Comparison of ENCODE assay signal across 8 cellular contexts in genomic region chr16:21283521-21284289, GRCh38. TPM values are rescaled to one million over a fixed set of nuclear protein-coding genes. Genes with fewer than 3 reads are reported as not detected.
A peak's percentile ranks its signal among the peaks of the same experiment; 100 is the strongest.
DNase-seq lines count a peak whose midpoint lies in the region; ATAC-seq and TF ChIP-seq lines count a peak whose summit lies in the region.

No MANE protein-coding gene starts in this region.

- H3K9ac ChIP-seq in fibroblast of lung (ENCODE audit: insufficient read depth, low read length) = no peak overlapping the region

- POLR2A ChIA-PET in RWPE1 (lab: Yijun Ruan, JAX; ENCODE audit: low non-redundant PET) = interaction anchor here (0.6 kb wide), 1 partner anchor 35 kb away, joined by 9 read pairs; no protein-coding TSS in a partner anchor

- H3K79me2 ChIP-seq in fibroblast of lung (ENCODE audit: control insufficient read depth, insufficient read depth, low read length) = no peaks in the 10 kb centered on the region

- H3K9me3 ChIP-seq in RWPE2 (ENCODE audit: severe bottlenecking) (no peaks in the 10 kb centered on the region), fibroblast of lung (ENCODE audit: control insufficient read depth, insufficient read depth, low read depth, low read length) (no peaks in the 10 kb centered on the region)

- no peaks in the 10 kb centered on the region for H3K36me3 ChIP-seq in RWPE2 (ENCODE audit: low read depth)
- no peaks in the 10 kb centered on the region for H3K36me3 ChIP-seq in fibroblast of lung (ENCODE audit: control insufficient read depth, insufficient read depth, low read length)

- TF ChIP-seq CTCF in RWPE2 (IDR thresholded peaks at IDR 0.05; ENCODE audit: poor library complexity, severe bottlenecking) = peak; percentile 40
- peak; percentile 39 to 55 for TF ChIP-seq CTCF in fibroblast of lung (conservative IDR thresholded peaks at IDR 0.05 in 1 of 2, IDR thresholded peaks at IDR 0.05 in 1 of 2; ENCODE audit: low read depth in 1 of 2, low read length in 2 of 2)
- TF ChIP-seq CTCF in omental fat pad (IDR thresholded peaks at IDR 0.05) = no peak
- TF ChIP-seq CTCF in RWPE1 (conservative IDR thresholded peaks at IDR 0.05; ENCODE audit: low read depth) = no peak

- H3K4me2 ChIP-seq in fibroblast of lung (ENCODE audit: extremely low read depth, insufficient read depth, low read length) = peak overlapping the region; percentile 67

- H3K4me1 ChIP-seq in RWPE2 (ENCODE audit: insufficient read depth, poor library complexity, severe bottlenecking) = no peaks in the 10 kb centered on the region
- no peaks in the 10 kb centered on the region for H3K4me1 ChIP-seq in fibroblast of lung (ENCODE audit: control insufficient read depth, extremely low read depth, insufficient read depth, low read length)

- H3K4me3 ChIP-seq in RWPE2 (ENCODE audit: severe bottlenecking) (peak overlapping the region; percentile 21), fibroblast of lung (replicated peaks in 1 of 4; ENCODE audit: control extremely low read depth in 1 of 4, insufficient read depth in 1 of 4, low read depth in 3 of 4, low read length in 4 of 4) (peak overlapping the region; percentile 1 to 66 (median 40))

- H3K27ac ChIP-seq in RWPE2 (ENCODE audit: poor library complexity, severe bottlenecking) = no peak overlapping the region
- H3K27ac ChIP-seq in fibroblast of lung (ENCODE audit: insufficient read depth, low read length) = no peak overlapping the region
- no peak overlapping the region for H3K27ac ChIP-seq in RWPE1

- H2AFZ ChIP-seq in fibroblast of lung (ENCODE audit: low read length) = no peak overlapping the region

- CTCF ChIA-PET in RWPE1 (lab: Yijun Ruan, JAX) = interaction anchor here (0.7 kb wide), 1 partner anchor 26 kb away, joined by 3 read pairs; no protein-coding TSS in a partner anchor

- no peaks in the 10 kb centered on the region for H4K20me1 ChIP-seq in fibroblast of lung (ENCODE audit: control insufficient read depth, extremely low read depth, insufficient read depth, low read length)

- peak; percentile 23 for DNase-seq in stimulated activated CD4-positive, alpha-beta T cell treated with anti-CD3 and anti-CD28 coated beads, Interleukin-15, amount 100 ng/mL, for 24 hours
- DNase-seq in stimulated activated CD4-positive, alpha-beta T cell treated with anti-CD3 and anti-CD28 coated beads, Interleukin-4, amount 100 ng/mL, for 24 hours = no peak
- DNase-seq in RWPE2 (ENCODE audit: low spot score) = no peak
- DNase-seq in fibroblast of lung (ENCODE audit: low read depth in 2 of 2) = peak; percentile 48 to 56
- no peak for DNase-seq in omental fat pad (ENCODE audit: low spot score)
- no peak for DNase-seq in RWPE1 (ENCODE audit: low spot score)

- ATAC-seq in RWPE2 (ENCODE audit: low read depth) (peak; percentile 84), omental fat pad (ENCODE audit: low FRiP score) (peak; percentile 88), HG03025 (IDR thresholded peaks at IDR 0.05; ENCODE audit: low FRiP score, unreplicated experiment) (no peak), GM18870 (IDR thresholded peaks at IDR 0.05; ENCODE audit: unreplicated experiment) (no peak)

- H3K27me3 ChIP-seq in RWPE2 (ENCODE audit: insufficient read depth, poor library complexity, severe bottlenecking) (peaks cover 60% of the 10 kb centered on the region), fibroblast of lung (ENCODE audit: control insufficient read depth, insufficient read depth, low read length) (peaks cover 16% of the 10 kb centered on the region)

RNA-seq across cellular contexts. Expression of gene CRYM, which starts 5.6 kb away (rescaled TPM):
- total RNA-seq in fibroblast of lung (0.26 and 0.50 TPM in 2 replicates), omental fat pad (1 to 10 TPM in 2 of 4 donors, not detected in 2; 1.2 to 1.4 TPM)
- polyA plus RNA-seq in fibroblast of lung = 0.06 and 0.30 TPM in 2 replicates
- polyA plus RNA-seq in fibroblast of lung (2012) = 0.69 TPM in 1 of 2 replicates, not detected in the other
- polyA minus RNA-seq in fibroblast of lung (ENCODE audit: low replicate concordance) = not detected in 2 replicates

RNA-seq across cellular contexts. Expression of gene ANKS4B, which starts 50.2 kb away (rescaled TPM):
- total RNA-seq in fibroblast of lung (not detected in 2 replicates), omental fat pad (not detected)
- polyA plus RNA-seq in fibroblast of lung = not detected in 2 replicates
- polyA plus RNA-seq in fibroblast of lung (2012) = not detected in 2 replicates
- polyA minus RNA-seq in fibroblast of lung (ENCODE audit: low replicate concordance) = not detected in 2 replicates

Comparison
In these comparisons a context has a peak if more than half of its experiments do, and no peak if none do; other contexts are left out.
1. DNase-seq: peak in stimulated activated CD4-positive, alpha-beta T cell treated with anti-CD3 and anti-CD28 coated beads, Interleukin-15, amount 100 ng/mL, for 24 hours (single experiment) and fibroblast of lung (2 of 2); none in stimulated activated CD4-positive, alpha-beta T cell treated with anti-CD3 and anti-CD28 coated beads, Interleukin-4, amount 100 ng/mL, for 24 hours (single experiment), RWPE2 (single experiment), omental fat pad (single experiment) and RWPE1 (single experiment).
2. ATAC-seq: peak in RWPE2 (single experiment) and omental fat pad (single experiment); none in HG03025 (single experiment) and GM18870 (single experiment).
3. CTCF ChIP-seq: peak in RWPE2 (single experiment) and fibroblast of lung (2 of 2); none in omental fat pad (0 of 3) and RWPE1 (single experiment).